Comparison of ENCODE assay signal across 8 cellular contexts in genomic region chr9:107163370-107163769, GRCh38.
"Had no signal": no experiment of that assay in that cellular context is flagged by ENCODE, and none has a peak within 500 bp of the region (broad histone marks: within the 10 kb centered on the region; RNA-seq: fewer than 3 reads in every experiment).

No MANE protein-coding gene starts in this region.

- FAIRE-seq: G401.6, GM12878, GM12891, GM12892, GM18507, GM19239 had no signal

- H3K4me3 ChIP-seq: GM12878 had no signal

- ATAC-seq: GM12878 had no signal

- DNase-seq: GDM1, GF-D8 had no signal
